10 cellular contexts compared by ENCODE assay signal in the genomic region with DNA sequence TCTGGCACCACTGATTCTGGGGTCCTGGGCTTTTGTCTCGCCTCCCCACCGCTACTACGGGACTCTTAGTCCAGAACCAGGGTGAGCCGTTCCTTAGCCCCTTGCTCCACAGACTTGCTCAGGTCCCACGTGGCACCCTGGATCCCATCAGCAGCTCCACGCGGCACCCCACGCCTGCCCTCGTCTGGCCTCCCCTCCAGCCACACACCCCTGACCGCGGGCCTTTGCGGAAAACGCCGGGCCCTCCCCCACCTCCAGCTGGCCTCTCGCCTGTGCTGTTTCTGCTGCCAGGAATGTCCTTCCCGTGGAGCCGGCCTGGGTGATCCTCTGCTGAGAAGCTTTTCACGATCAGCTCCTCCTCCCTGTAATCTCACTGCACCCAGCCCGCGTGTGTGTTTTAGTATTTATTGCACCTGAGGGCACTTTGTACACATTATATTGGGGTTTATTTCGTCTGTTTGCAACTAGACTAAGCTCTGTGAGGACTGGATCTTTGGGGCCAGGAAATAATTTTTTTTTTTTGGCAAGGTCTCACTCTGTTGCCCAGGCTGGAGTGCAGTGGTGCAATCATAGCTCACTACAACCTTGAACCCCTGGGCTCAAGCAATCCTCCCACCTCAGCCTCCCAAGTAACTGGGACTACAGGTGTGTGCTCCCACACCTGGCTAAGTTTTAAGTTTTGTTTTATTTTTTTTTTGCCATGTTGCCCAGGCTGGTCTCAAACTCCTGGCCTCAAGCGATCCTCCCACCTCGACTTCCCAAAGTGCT. TPM values are rescaled to one million over a fixed set of nuclear protein-coding genes. Genes with fewer than 3 reads are reported as not detected.
DNase-seq lines count a peak whose midpoint lies in the region; ATAC-seq and TF ChIP-seq lines count a peak whose summit lies in the region.
"Had no signal": no experiment of that assay in that cellular context is flagged by ENCODE, and none has a peak within 500 bp of the region (broad histone marks: within the 10 kb centered on the region; RNA-seq: fewer than 3 reads in every experiment).

No MANE protein-coding gene starts in this region.

- no peaks in the 10 kb centered on the region for H3K4me1 ChIP-seq in aorta (ENCODE audit: control insufficient read depth in 1 of 2, insufficient read depth in 2 of 2, low read length in 2 of 2)

- WGBS in aorta, 2 donors, result 25 to 27% methylated on average over 23 of the region's 23 CpGs

- H3K4me3 Mint-ChIP-seq in mesothelial cell of epicardium, result peak overlapping the region; percentile 24

- no peak for TF ChIP-seq CTCF in fibroblast of mammary gland (conservative IDR thresholded peaks at IDR 0.05; ENCODE audit: control insufficient read depth, insufficient read depth, low read depth, low read length)
- TF ChIP-seq CTCF in mesothelial cell of epicardium (IDR thresholded peaks at IDR 0.05; ENCODE audit: unreplicated experiment), result no peak

- H3K9me3 ChIP-seq in aorta (ENCODE audit: control insufficient read depth, low read length), result no peaks in the 10 kb centered on the region

- H3K4me3 ChIP-seq in fibroblast of mammary gland (ENCODE audit: control insufficient read depth, low read depth, low read length), result no peak overlapping the region
- H3K4me3 ChIP-seq in aorta (ENCODE audit: low read length in 2 of 2), result no peak overlapping the region
- H3K4me3 ChIP-seq: SK-N-MC had no signal

- no peak overlapping the region for H3K27ac ChIP-seq in aorta (ENCODE audit: low read depth in 1 of 2, low read length in 2 of 2)
- H3K27ac ChIP-seq: SK-N-MC had no signal

- peak; percentile 71 for ATAC-seq in Right ventricle myocardium superior (ENCODE audit: poor library complexity)
- ATAC-seq in aorta (ENCODE audit: low FRiP score), result peak; percentile 6
- no peak for ATAC-seq in GM21717 (IDR thresholded peaks at IDR 0.05; ENCODE audit: unreplicated experiment)

- no peaks in the 10 kb centered on the region for H3K36me3 Mint-ChIP-seq in mesothelial cell of epicardium

- no peaks in the 10 kb centered on the region for H3K36me3 ChIP-seq in aorta (ENCODE audit: control insufficient read depth in 1 of 2, insufficient read depth in 2 of 2, low read length in 1 of 2)

- peak; percentile 81 for DNase-seq in Right ventricle myocardium superior
- DNase-seq in cardiac septum (ENCODE audit: low spot score), result no peak
- peak; percentile 46 for DNase-seq in fibroblast of mammary gland (ENCODE audit: low read depth)
- DNase-seq in mesothelial cell of epicardium (ENCODE audit: low spot score in 2 of 2, unreplicated experiment in 2 of 2), result peak; percentile 51 to 67
- DNase-seq in aorta, result no peak
- no peak for DNase-seq in AML-193 (lab: John Stamatoyannopoulos, UW)
- no peak for DNase-seq in hippocampal formation (lab: John Stamatoyannopoulos, UW)
- DNase-seq: NCI-H187 treated with DMSO at 0.1 percent for 48 hours had no signal

- peaks cover 71% of the 10 kb centered on the region for H3K4me1 Mint-ChIP-seq in mesothelial cell of epicardium

- intact Hi-C loops in Right ventricle myocardium superior (cut with DNase I), result no loop called here
- intact Hi-C loops in cardiac septum (cut with DNase I), result no loop called here
- intact Hi-C loops in aorta (cut with DNase I), result loop anchor here in 1 of 2 donors (1.0 kb wide), 1 partner anchor 10 kb away; the partner anchor contains the start of gene TTYH3

- H3K27me3 ChIP-seq in aorta (ENCODE audit: control insufficient read depth in 1 of 2, insufficient read depth in 2 of 2, low read length in 1 of 2), result no peaks in the 10 kb centered on the region

- no peaks in the 10 kb centered on the region for H3K9me3 Mint-ChIP-seq in mesothelial cell of epicardium

- peak overlapping the region; percentile 85 for H3K27ac Mint-ChIP-seq in mesothelial cell of epicardium

- no peaks in the 10 kb centered on the region for H3K27me3 Mint-ChIP-seq in mesothelial cell of epicardium (ENCODE audit: low read depth)

RNA-seq across cellular contexts. Expression of gene TTYH3, which starts 10.5 kb away (rescaled TPM):
- total RNA-seq in Right ventricle myocardium superior (12.6 TPM), cardiac septum (17.1 TPM), mesothelial cell of epicardium (282 to 296 TPM (median 282 TPM) in 3 replicates), aorta (10 to 100 TPM; 58.9 to 79.9 TPM)
- polyA plus RNA-seq in aorta, result 10 to 100 TPM; 10.5 to 14.9 TPM

Comparison
In these comparisons a context has a peak if more than half of its experiments do, and no peak if none do; other contexts are left out.
1. DNase-seq: peak in Right ventricle myocardium superior (single experiment), fibroblast of mammary gland (single experiment) and mesothelial cell of epicardium (2 of 2); none in cardiac septum (single experiment), aorta (0 of 2), AML-193 (0 of 2) and hippocampal formation (0 of 2).